ENCODE assay signal across 16 cellular contexts in the genomic region with DNA sequence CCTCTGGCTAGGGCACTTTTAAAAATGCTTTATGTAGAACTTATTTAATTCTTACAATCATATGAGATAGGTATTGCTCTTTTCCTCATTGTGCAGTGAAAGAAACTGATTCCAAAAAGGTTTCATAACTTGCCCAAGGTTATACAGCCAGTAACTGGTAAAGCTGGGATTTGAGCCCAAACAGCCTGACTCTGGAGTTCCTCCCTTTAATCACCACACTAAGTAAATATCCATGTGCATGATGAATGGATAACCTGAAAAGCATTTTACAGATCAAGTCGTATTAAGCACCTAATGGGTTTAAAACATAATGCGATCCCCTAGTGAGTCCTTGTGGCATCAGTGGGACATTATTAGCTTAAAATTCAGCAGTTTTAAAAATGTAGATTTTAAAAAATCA.
DNase-seq lines count a peak whose midpoint lies in the region; ATAC-seq and TF ChIP-seq lines count a peak whose summit lies in the region.
"Had no signal": no experiment of that assay in that cellular context is flagged by ENCODE, and none has a peak within 500 bp of the region (broad histone marks: within the 10 kb centered on the region; RNA-seq: fewer than 3 reads in every experiment).

No MANE protein-coding gene starts in this region.

- 39 to 64% (median 58%) methylated on average over 2 of the region's 2 CpGs for WGBS in adrenal gland, 4 donors

- TF ChIP-seq CTCF in adrenal gland (IDR thresholded peaks at IDR 0.05), result no peak
- no peak for TF ChIP-seq CTCF in fibroblast of the aortic adventitia (IDR thresholded peaks at IDR 0.05; ENCODE audit: insufficient read depth, low read length)

- peaks cover 0 to 7% of the 10 kb centered on the region in 2 donors for H3K4me1 ChIP-seq in adrenal gland (replicated peaks in 1 of 2)

- peak in 2 of 3 experiments; percentile 5 to 42 for DNase-seq in NCI-H1417 (lab: John Stamatoyannopoulos, UW)
- no peak for DNase-seq in NCI-H1417 treated with DMSO at 0.1 percent for 48 hours (lab: John Stamatoyannopoulos, UW)
- DNase-seq in adrenal gland, result peak; percentile 21 to 70 (median 45)
- peak; percentile 79 for DNase-seq in fibroblast of the aortic adventitia (ENCODE audit: low read depth)
- peak; percentile 37 for DNase-seq in stromal cell of bone marrow (ENCODE audit: low read depth)
- DNase-seq in dermis blood vessel endothelial cell, result no peak
- DNase-seq: activated naive CD8-positive, alpha-beta T cell treated with anti-CD3 and anti-CD28 coated beads, Interleukin-2, amount 10 ng/mL, durations not matched to agents 7 days and 5 days; hypothalamus; mesendoderm; NCI-H187 treated with DMSO at 0.1 percent for 48 hours; NCI-H524 treated with DMSO at 0.1 percent for 48 hours; T-helper 9 cell had no signal

- H3K4me3 ChIP-seq in adrenal gland (no peak overlapping the region), fibroblast of the aortic adventitia (ENCODE audit: low read depth, low read length) (no peak overlapping the region)
- H3K4me3 ChIP-seq: cardiac muscle cell had no signal

- no peak for TF ChIP-seq POLR2A in adrenal gland (IDR thresholded peaks at IDR 0.05)

- no peaks in the 10 kb centered on the region for H3K9me3 ChIP-seq in adrenal gland (replicated peaks in 1 of 3)

- intact Hi-C loops in adrenal gland (cut with DNase I), result no loop called here

- no peaks in the 10 kb centered on the region for H3K36me3 ChIP-seq in adrenal gland (replicated peaks in 1 of 2)
- H3K36me3 ChIP-seq: cardiac muscle cell had no signal

- H3K27me3 ChIP-seq in adrenal gland, result no peaks in the 10 kb centered on the region
- H3K27me3 ChIP-seq: cardiac muscle cell had no signal

- peak overlapping the region in 1 of 5 donors; percentile 4 for H3K27ac ChIP-seq in adrenal gland
- H3K27ac ChIP-seq: cardiac muscle cell had no signal

- ATAC-seq in HG02973 (IDR thresholded peaks at IDR 0.05; ENCODE audit: unreplicated experiment) (no peak), HG03280 (IDR thresholded peaks at IDR 0.05; ENCODE audit: unreplicated experiment) (no peak)
- ATAC-seq: stimulated activated memory B cell treated with anti-CD40 and anti-IgM and Interleukin-4, amounts not matched to agents 10 μg/mL and 1 μg/mL and 100 μg/mL, for 72 hours had no signal

Comparison
In these comparisons a context has a peak if more than half of its experiments do, and no peak if none do; other contexts are left out.
1. DNase-seq: peak in NCI-H1417 (2 of 3), adrenal gland (7 of 7), fibroblast of the aortic adventitia (single experiment) and stromal cell of bone marrow (single experiment); none in NCI-H1417 treated with DMSO at 0.1 percent for 48 hours (single experiment) and dermis blood vessel endothelial cell (single experiment).